Comparison of ENCODE assay signal across 9 cellular contexts in genomic region chr5:123448017-123448617, GRCh38. TPM values are rescaled to one million over a fixed set of nuclear protein-coding genes. Genes with fewer than 3 reads are reported as not detected.
DNase-seq lines count a peak whose midpoint lies in the region; ATAC-seq, FAIRE-seq and TF ChIP-seq lines count a peak whose summit lies in the region.
"Had no signal": no experiment of that assay in that cellular context is flagged by ENCODE, and none has a peak within 500 bp of the region (broad histone marks: within the 10 kb centered on the region; RNA-seq: fewer than 3 reads in every experiment).

No MANE protein-coding gene starts in this region.

- intact Hi-C loops in activated B cell treated with CpG ODN at 0.5 μM for 24 hours (cut with micrococcal nuclease): loop anchor here (2.0 kb wide), 1 partner anchor 25 kb away; the partner anchor contains the start of gene CEP120
- intact Hi-C loops in heart left ventricle (cut with DNase I): no loop called here
- intact Hi-C loops in colonic mucosa (cut with DNase I): no loop called here

- POLR2A ChIA-PET in activated B cell treated with CpG ODN at 0.5 μM for 24 hours (lab: Charles Lee): no interaction called here

- ATAC-seq in GM19324 (IDR thresholded peaks at IDR 0.05; ENCODE audit: low FRiP score, unreplicated experiment): peak; percentile 81
- peak; percentile 79 for ATAC-seq in HG02885 (IDR thresholded peaks at IDR 0.05; ENCODE audit: poor library complexity, unreplicated experiment)
- ATAC-seq in activated B cell treated with CpG ODN at 0.5 μM for 24 hours (ENCODE audit: low read depth): peak; percentile 47
- ATAC-seq in heart left ventricle: no peak

- no peaks in the 10 kb centered on the region for H3K9me3 Mint-ChIP-seq in activated B cell treated with CpG ODN at 0.5 μM for 24 hours

- peak overlapping the region; percentile 38 for H3K27ac Mint-ChIP-seq in activated B cell treated with CpG ODN at 0.5 μM for 24 hours

- 89 to 91% (median 90%) methylated on average over 3 of the region's 3 CpGs for WGBS in heart left ventricle, 4 donors

- H3K4me1 ChIP-seq in Peyer's patch: peaks cover 0 to 26% (median 0%) of the 10 kb centered on the region in 4 donors
- peaks cover 0 to 9% (median 0%) of the 10 kb centered on the region in 12 donors for H3K4me1 ChIP-seq in heart left ventricle
- H3K4me1 ChIP-seq in colonic mucosa: no peaks in the 10 kb centered on the region

- H3K4me1 Mint-ChIP-seq in activated B cell treated with CpG ODN at 0.5 μM for 24 hours: peaks cover 15% of the 10 kb centered on the region

- H3K27me3 ChIP-seq in Peyer's patch (no peaks in the 10 kb centered on the region), heart left ventricle (no peaks in the 10 kb centered on the region), colonic mucosa (no peaks in the 10 kb centered on the region)

- FAIRE-seq in GM12892 (lab: Jason Lieb, UNC): peak; percentile 97

- H3K27ac ChIP-seq in Peyer's patch (peak overlapping the region in 2 of 4 donors; percentile 20 to 44), heart left ventricle (no peak overlapping the region), colonic mucosa (no peak overlapping the region)

- TF ChIP-seq CTCF in activated B cell treated with CpG ODN at 0.5 μM for 24 hours (IDR thresholded peaks at IDR 0.05): no peak
- no peak for TF ChIP-seq CTCF in Peyer's patch (IDR thresholded peaks at IDR 0.05)
- no peak for TF ChIP-seq CTCF in heart left ventricle (IDR thresholded peaks at IDR 0.05)
- no peak for TF ChIP-seq CTCF in colonic mucosa (IDR thresholded peaks at IDR 0.05)

- H3K27me3 Mint-ChIP-seq in activated B cell treated with CpG ODN at 0.5 μM for 24 hours: no peaks in the 10 kb centered on the region

- no peak for DNase-seq in GM12892 (ENCODE audit: insufficient read length)
- DNase-seq in activated B cell treated with CpG ODN at 0.5 μM for 24 hours: no peak
- DNase-seq in KG1 (lab: John Stamatoyannopoulos, UW): no peak
- no peak for DNase-seq in Peyer's patch
- DNase-seq in heart left ventricle: no peak
- no peak for DNase-seq in colonic mucosa
- DNase-seq: DMS53 had no signal

- no peaks in the 10 kb centered on the region for H3K9me3 ChIP-seq in Peyer's patch
- no peaks in the 10 kb centered on the region for H3K9me3 ChIP-seq in heart left ventricle
- H3K9me3 ChIP-seq in colonic mucosa: no peaks in the 10 kb centered on the region

- H3K36me3 Mint-ChIP-seq in activated B cell treated with CpG ODN at 0.5 μM for 24 hours (ENCODE audit: low read depth): no peaks in the 10 kb centered on the region

- no peak overlapping the region for H3K9ac ChIP-seq in colonic mucosa (ENCODE audit: low read depth in 2 of 2, low read length in 2 of 2)

- H3K36me3 ChIP-seq in Peyer's patch (no peaks in the 10 kb centered on the region), heart left ventricle (no peaks in the 10 kb centered on the region), colonic mucosa (no peaks in the 10 kb centered on the region)

- TF ChIP-seq POLR2A in GM12892 (IDR thresholded peaks at IDR 0.05; ENCODE audit: low read depth, low read length) (no peak), Peyer's patch (IDR thresholded peaks at IDR 0.05) (no peak), heart left ventricle (IDR thresholded peaks at IDR 0.05) (no peak)

- no peak overlapping the region for H3K4me3 ChIP-seq in Peyer's patch
- no peak overlapping the region for H3K4me3 ChIP-seq in heart left ventricle
- no peak overlapping the region for H3K4me3 ChIP-seq in colonic mucosa

- H3K4me3 Mint-ChIP-seq in activated B cell treated with CpG ODN at 0.5 μM for 24 hours: no peak overlapping the region

- CTCF ChIA-PET in activated B cell treated with CpG ODN at 0.5 μM for 24 hours (lab: Charles Lee): interaction anchor here (1.3 kb wide), 1 partner anchor 24 kb away, joined by 5 read pairs; the partner anchor contains the start of gene CEP120

RNA-seq across cellular contexts. Expression of gene CEP120, which starts 24.9 kb away (rescaled TPM):
- 10.5 TPM for polyA plus RNA-seq in GM12892 (2012; ENCODE audit: missing spikeins)
- total RNA-seq in activated B cell treated with CpG ODN at 0.5 μM for 24 hours (39.2 and 43.1 TPM in 2 replicates), Peyer's patch (10 to 100 TPM; 10.5 to 47.9 (median 24.2) TPM), heart left ventricle (10 to 100 TPM; 10.3 to 16.5 (median 12.4) TPM), colonic mucosa (10 to 100 TPM; 11.7 to 18.2 TPM)
- polyA plus RNA-seq in heart left ventricle: 1 to 10 TPM; 2.8 to 6.4 TPM

Comparison
In these comparisons a context has a peak if more than half of its experiments do, and no peak if none do; other contexts are left out.
1. ATAC-seq: peak in GM19324 (single experiment), HG02885 (single experiment) and activated B cell treated with CpG ODN at 0.5 μM for 24 hours (single experiment); none in heart left ventricle (0 of 4).